In genomic region chr17:81427446-81428120, GRCh38 we compare ENCODE assay signal across 10 cellular contexts. TPM values are rescaled to one million over a fixed set of nuclear protein-coding genes. Genes with fewer than 3 reads are reported as not detected.
DNase-seq lines count a peak whose midpoint lies in the region; ATAC-seq and TF ChIP-seq lines count a peak whose summit lies in the region.
"Had no signal": no experiment of that assay in that cellular context is flagged by ENCODE, and none has a peak within 500 bp of the region (broad histone marks: within the 10 kb centered on the region; RNA-seq: fewer than 3 reads in every experiment).

No MANE protein-coding gene starts in this region.

- DNase-seq in NCI-H1105 (lab: John Stamatoyannopoulos, UW) (peak; percentile 90), T47D (ENCODE audit: low read depth in 1 of 2, low spot score in 1 of 2) (peak; percentile 48 to 69), neural progenitor cell (ENCODE audit: low spot score) (peak; percentile 58), activated gamma-delta T cell treated with Interleukin-2 at 50 U/mL for 16 hours (no peak)
- DNase-seq in activated CD8-positive, alpha-beta memory T cell treated with anti-CD3 and anti-CD28 coated beads for 24 hours = no peak
- no peak for DNase-seq in activated naive CD4-positive, alpha-beta T cell treated with anti-CD3 and anti-CD28 coated beads, Interleukin-2, amount 10 ng/mL, durations not matched to agents 7 days and 5 days

- in situ Hi-C loops in T47D (cut with HindIII; ENCODE audit: low pct_unique_long_range_greater_than_20kb, low sequenced_read_pairs) = no loop called here

- H3K36me3 ChIP-seq in neural progenitor cell = no peaks in the 10 kb centered on the region

- peaks cover 44% of the 10 kb centered on the region for H3K4me1 ChIP-seq in neural progenitor cell

- H3K9ac ChIP-seq in neural progenitor cell = no peak overlapping the region

- no peak overlapping the region for H3K4me3 ChIP-seq in neural progenitor cell

- TF ChIP-seq CTCF in C4-2B (conservative IDR thresholded peaks at IDR 0.05) (no peak), neural progenitor cell (IDR thresholded peaks at IDR 0.05) (no peak)

- H3K9me3 ChIP-seq in neural progenitor cell (ENCODE audit: low read depth) = no peaks in the 10 kb centered on the region

- H3K4me3 Mint-ChIP-seq in neural progenitor cell = no peak overlapping the region
- H3K4me3 Mint-ChIP-seq in activated naive CD4-positive, alpha-beta T cell treated with anti-CD3 and anti-CD28 coated beads, Interleukin-2, amount 10 ng/mL, durations not matched to agents 7 days and 5 days = no peak overlapping the region
- H3K4me3 Mint-ChIP-seq: activated T-cell treated with anti-CD3 and anti-CD28 coated beads, Interleukin-2, amount 50 U/mL, for 72 hours; neural crest cell had no signal

- peaks cover 54% of the 10 kb centered on the region for H4K20me1 ChIP-seq in neural progenitor cell (ENCODE audit: low read depth)

- H3K27me3 Mint-ChIP-seq in neural progenitor cell (ENCODE audit: insufficient read depth, low read depth) = no peaks in the 10 kb centered on the region
- H3K27me3 Mint-ChIP-seq in activated naive CD4-positive, alpha-beta T cell treated with anti-CD3 and anti-CD28 coated beads, Interleukin-2, amount 10 ng/mL, durations not matched to agents 7 days and 5 days = no peaks in the 10 kb centered on the region

- H3F3A ChIP-seq in neural progenitor cell (ENCODE audit: low read depth) = peaks cover 11% of the 10 kb centered on the region

- H3K79me2 ChIP-seq in neural progenitor cell (ENCODE audit: low read depth) = peaks cover 9% of the 10 kb centered on the region

- H3K27ac Mint-ChIP-seq in neural progenitor cell = no peak overlapping the region
- H3K27ac Mint-ChIP-seq in activated naive CD4-positive, alpha-beta T cell treated with anti-CD3 and anti-CD28 coated beads, Interleukin-2, amount 10 ng/mL, durations not matched to agents 7 days and 5 days = no peak overlapping the region
- H3K27ac Mint-ChIP-seq: activated T-cell treated with anti-CD3 and anti-CD28 coated beads, Interleukin-2, amount 50 U/mL, for 72 hours had no signal

- ATAC-seq in GM21526 (IDR thresholded peaks at IDR 0.05; ENCODE audit: low FRiP score, unreplicated experiment) = no peak

- CTCF ChIA-PET in activated naive CD4-positive, alpha-beta T cell treated with anti-CD3 and anti-CD28 coated beads, Interleukin-2, amount 10 ng/mL, durations not matched to agents 7 days and 5 days (lab: Charles Lee) = no interaction called here

- H3K36me3 Mint-ChIP-seq in neural progenitor cell = no peaks in the 10 kb centered on the region
- H3K36me3 Mint-ChIP-seq in activated naive CD4-positive, alpha-beta T cell treated with anti-CD3 and anti-CD28 coated beads, Interleukin-2, amount 10 ng/mL, durations not matched to agents 7 days and 5 days = no peaks in the 10 kb centered on the region

- peak overlapping the region; percentile 42 for H3K4me2 ChIP-seq in neural progenitor cell

- no peaks in the 10 kb centered on the region for H3K27me3 ChIP-seq in neural progenitor cell

- H3K4me1 Mint-ChIP-seq in neural progenitor cell = peaks cover 6% of the 10 kb centered on the region
- H3K4me1 Mint-ChIP-seq in activated naive CD4-positive, alpha-beta T cell treated with anti-CD3 and anti-CD28 coated beads, Interleukin-2, amount 10 ng/mL, durations not matched to agents 7 days and 5 days = peaks cover 3% of the 10 kb centered on the region
- H3K4me1 Mint-ChIP-seq: neural crest cell had no signal

- no peak overlapping the region for H2AFZ ChIP-seq in neural progenitor cell (replicated peaks)

- peak overlapping the region; percentile 45 for H3K27ac ChIP-seq in C4-2B
- peak overlapping the region; percentile 53 for H3K27ac ChIP-seq in neural progenitor cell

- no peaks in the 10 kb centered on the region for H3K9me3 Mint-ChIP-seq in neural progenitor cell
- H3K9me3 Mint-ChIP-seq in activated naive CD4-positive, alpha-beta T cell treated with anti-CD3 and anti-CD28 coated beads, Interleukin-2, amount 10 ng/mL, durations not matched to agents 7 days and 5 days = no peaks in the 10 kb centered on the region
- H3K9me3 Mint-ChIP-seq: activated T-cell treated with anti-CD3 and anti-CD28 coated beads, Interleukin-2, amount 50 U/mL, for 72 hours; neural crest cell had no signal

RNA-seq across cellular contexts. Expression of gene BAHCC1, which starts 32.3 kb away (rescaled TPM):
- total RNA-seq in neural progenitor cell (ENCODE audit: low replicate concordance) = 3.4 and 26.3 TPM in 2 replicates

Comparison
In these comparisons a context has a peak if more than half of its experiments do, and no peak if none do; other contexts are left out.
1. DNase-seq: peak in NCI-H1105 (single experiment), T47D (2 of 2) and neural progenitor cell (single experiment); none in activated gamma-delta T cell treated with Interleukin-2 at 50 U/mL for 16 hours (single experiment), activated CD8-positive, alpha-beta memory T cell treated with anti-CD3 and anti-CD28 coated beads for 24 hours (single experiment) and activated naive CD4-positive, alpha-beta T cell treated with anti-CD3 and anti-CD28 coated beads, Interleukin-2, amount 10 ng/mL, durations not matched to agents 7 days and 5 days (single experiment).